Comparison of ENCODE assay signal across 8 cellular contexts in genomic region chr7:75914655-75915415, GRCh38. TPM values are rescaled to one million over a fixed set of nuclear protein-coding genes. Genes with fewer than 3 reads are reported as not detected.
DNase-seq lines count a peak whose midpoint lies in the region; ATAC-seq, FAIRE-seq and TF ChIP-seq lines count a peak whose summit lies in the region.

POR (plus strand) TSS chr7:75915155; CDS start chr7:75954002, 38,847 bp downstream.

- H3K4me1 ChIP-seq in OCI-LY1 (ENCODE audit: insufficient read depth, low read length, severe bottlenecking) (peaks cover 22% of the 10 kb centered on the region), endothelial cell of umbilical vein (ENCODE audit: control insufficient read depth, extremely low read depth, insufficient read depth, low read length) (peaks cover 8% of the 10 kb centered on the region), mononuclear cell (ENCODE audit: insufficient read depth, low read length) (peaks cover 38% of the 10 kb centered on the region)

- H2AFZ ChIP-seq in OCI-LY1 (ENCODE audit: low read length) (no peak within 1 kb of the TSS), endothelial cell of umbilical vein (ENCODE audit: low read depth, low read length) (peak within 1 kb of the TSS; percentile 99)

- H3K36me3 ChIP-seq in OCI-LY1 (ENCODE audit: insufficient read depth, low read length), result no peaks in the 10 kb centered on the region; the same call in 1 of the 2 replicates
- H3K36me3 ChIP-seq in endothelial cell of umbilical vein (ENCODE audit: control insufficient read depth in 2 of 2, extremely low read depth in 1 of 2, insufficient read depth in 2 of 2, low read length in 2 of 2), result no peaks in the 10 kb centered on the region

- peak within 1 kb of the TSS; percentile 6 for H3K27ac ChIP-seq in OCI-LY1 (ENCODE audit: low read depth, low read length, poor library complexity, severe bottlenecking)
- peak within 1 kb of the TSS; percentile 28 for H3K27ac ChIP-seq in endothelial cell of umbilical vein (ENCODE audit: insufficient read depth, low read depth, low read length)

- CTCF ChIA-PET in endothelial cell of umbilical vein (lab: Charles Lee), result interaction anchor here (0.7 to 3.6 kb wide), 4 partner anchors 28 to 106 kb away, joined by 3 to 26 read pairs (median 4); partner anchors contain the start of gene RHBDD2

- TF ChIP-seq POLR2A in endothelial cell of umbilical vein (IDR thresholded peaks at IDR 0.05; ENCODE audit: low read depth, low read length), result peak; percentile 99

- no peaks in the 10 kb centered on the region; the same call in 1 of the 2 replicates for H3K27me3 ChIP-seq in OCI-LY1 (ENCODE audit: insufficient read depth, low read length)
- no peaks in the 10 kb centered on the region for H3K27me3 ChIP-seq in endothelial cell of umbilical vein (ENCODE audit: control insufficient read depth in 2 of 2, insufficient read depth in 2 of 2, low read length in 2 of 2)
- no peaks in the 10 kb centered on the region for H3K27me3 ChIP-seq in mononuclear cell (ENCODE audit: insufficient read depth, low read length)

- H4K20me1 ChIP-seq in OCI-LY1 (ENCODE audit: insufficient read depth, low read length) (no peaks in the 10 kb centered on the region), endothelial cell of umbilical vein (replicated peaks; ENCODE audit: control insufficient read depth, extremely low read depth, insufficient read depth, low read length) (no peaks in the 10 kb centered on the region)

- POLR2A ChIA-PET in endothelial cell of umbilical vein (lab: Charles Lee), result interaction anchor here (0.5 to 1.1 kb wide), 6 partner anchors 13 to 242 kb away, joined by 3 to 5 read pairs (median 4); no protein-coding TSS in a partner anchor

- H3K9me1 ChIP-seq in endothelial cell of umbilical vein (replicated peaks; ENCODE audit: control insufficient read depth, extremely low read depth, insufficient read depth, low read length), result no peaks in the 10 kb centered on the region

- peak; percentile 87 for DNase-seq in D721Med (ENCODE audit: insufficient read length, low spot score)
- DNase-seq in HuH-7 (ENCODE audit: low spot score), result peak; percentile 80
- peak; percentile 96 for DNase-seq in activated T-cell treated with anti-CD3 and anti-CD28 coated beads for 1 hour (ENCODE audit: low read depth)
- DNase-seq in endothelial cell of umbilical vein (ENCODE audit: low read depth, low spot score), result peak; percentile 94
- peak; percentile 94 to 95 for DNase-seq in stimulated activated CD8-positive, alpha-beta memory T cell treated with anti-CD3 and anti-CD28 coated beads, Interleukin-2, amount 100 ng/mL, for 48 hours (ENCODE audit: low read depth in 2 of 2)

- H3F3A ChIP-seq in OCI-LY1 (ENCODE audit: insufficient read depth, low read length), result no peaks in the 10 kb centered on the region

- BruUV-seq in endothelial cell of umbilical vein (replicated peaks; lab: Mats Ljungman, UMichigan), result no TSS peak

- H3K4me3 ChIP-seq in OCI-LY1 (ENCODE audit: low read depth, low read length, poor library complexity, severe bottlenecking) (peak within 1 kb of the TSS; percentile 78), endothelial cell of umbilical vein (replicated peaks in 1 of 3; ENCODE audit: insufficient read depth in 1 of 3, low read depth in 1 of 3, low read length in 3 of 3) (peak within 1 kb of the TSS; percentile 69 to 85 (median 82)), mononuclear cell (ENCODE audit: low read length) (peak within 1 kb of the TSS; percentile 88)

- dilution Hi-C loops in endothelial cell of umbilical vein (cut with MboI; ENCODE audit: extremely low pct_ligation_motif_present, low sequenced_read_pairs), result no loop called here

- H3K79me2 ChIP-seq in OCI-LY1 (ENCODE audit: insufficient read depth, low read length), result peaks cover 4% of the 10 kb centered on the region; the same call in 1 of the 2 replicates
- peaks cover 10% of the 10 kb centered on the region for H3K79me2 ChIP-seq in endothelial cell of umbilical vein (ENCODE audit: control insufficient read depth, insufficient read depth, low read length)

- intact Hi-C loops in endothelial cell of umbilical vein (cut with micrococcal nuclease), result loop anchor here (1.0 to 2.0 kb wide), 2 partner anchors 36 to 80 kb away; partner anchors contain the start of genes RHBDD2 and TMEM120A

- H3K9me3 ChIP-seq in OCI-LY1 (ENCODE audit: low read length), result no peaks in the 10 kb centered on the region
- no peaks in the 10 kb centered on the region for H3K9me3 ChIP-seq in endothelial cell of umbilical vein (replicated peaks; ENCODE audit: control insufficient read depth, insufficient read depth, low read length)
- H3K9me3 ChIP-seq in mononuclear cell (ENCODE audit: low read depth, low read length), result no peaks in the 10 kb centered on the region

- H3K9me2 ChIP-seq in OCI-LY1 (ENCODE audit: low read depth, low read length), result no peaks in the 10 kb centered on the region

- ATAC-seq in GM21515 (IDR thresholded peaks at IDR 0.05; ENCODE audit: unreplicated experiment), result peak; percentile 90

- H3K9ac ChIP-seq in OCI-LY1 (ENCODE audit: low read length) (peak within 1 kb of the TSS; percentile 73), endothelial cell of umbilical vein (replicated peaks; ENCODE audit: extremely low read depth, insufficient read depth, low read length) (peak within 1 kb of the TSS; percentile 72)

- H3K4me2 ChIP-seq in OCI-LY1 (ENCODE audit: low read length) (peak within 1 kb of the TSS; percentile 90), endothelial cell of umbilical vein (ENCODE audit: insufficient read depth, low read length) (peak within 1 kb of the TSS; percentile 85)

- FAIRE-seq in D721Med (lab: Jason Lieb, UNC) (no peak), endothelial cell of umbilical vein (lab: Jason Lieb, UNC) (peak; percentile 94)

- TF ChIP-seq CTCF in D721Med (IDR thresholded peaks at IDR 0.05; ENCODE audit: insufficient read depth, missing control alignments) (no peak), OCI-LY1 (IDR thresholded peaks at IDR 0.05; ENCODE audit: low read length) (no peak), endothelial cell of umbilical vein (IDR thresholded peaks at IDR 0.05; ENCODE audit: extremely low read depth in 1 of 2, insufficient read depth in 1 of 2, low read depth in 1 of 2, low read length in 2 of 2) (no peak)

TF ChIP-seq in endothelial cell of umbilical vein, 7 proteins besides CTCF, POLR2A, EP300 and RAD21:
- TF ChIP-seq EZH2 (IDR thresholded peaks at IDR 0.05; ENCODE audit: borderline replicate concordance, low read depth, low read length, severe bottlenecking), result no peak
- peak; percentile 13 for TF ChIP-seq MYC (IDR thresholded peaks at IDR 0.05; ENCODE audit: low read depth, low read length)
- no peak for TF ChIP-seq FOS (IDR thresholded peaks at IDR 0.05; ENCODE audit: borderline replicate concordance, insufficient read depth, low read length)
- TF ChIP-seq MAX (IDR thresholded peaks at IDR 0.05; ENCODE audit: insufficient read depth, insufficient read length), result peak; percentile 53
- no peak for TF ChIP-seq GATA2 (IDR thresholded peaks at IDR 0.05; ENCODE audit: insufficient read depth, insufficient read length, low read depth, low read length)
- peak; percentile 100 for TF ChIP-seq POLR2AphosphoS5 (IDR thresholded peaks at IDR 0.05; ENCODE audit: insufficient read depth, low read depth, low read length)
- no peak for TF ChIP-seq JUN (IDR thresholded peaks at IDR 0.05; ENCODE audit: borderline replicate concordance, insufficient read depth, insufficient read length, low read depth)

RNA-seq across cellular contexts. Expression of gene POR, which starts in this region (rescaled TPM):
- total RNA-seq in endothelial cell of umbilical vein (71.9 and 73.6 TPM in 2 replicates), mononuclear cell (35.6 TPM)
- polyA plus RNA-seq in endothelial cell of umbilical vein, result 59.5 and 78.2 TPM in 2 replicates
- 27.8 and 40.3 TPM in 2 replicates for polyA plus RNA-seq in endothelial cell of umbilical vein (2011; cell fraction: cytosol; rRNA removed)
- polyA plus RNA-seq in endothelial cell of umbilical vein (2011; cell fraction: nucleus; rRNA removed), result 70.2 and 87.0 TPM in 2 replicates
- polyA plus RNA-seq in endothelial cell of umbilical vein (2012), result 31.9 and 33.9 TPM in 2 replicates
- 39.8 and 57.8 TPM in 2 replicates for polyA minus RNA-seq in endothelial cell of umbilical vein
- polyA minus RNA-seq in endothelial cell of umbilical vein (2011; cell fraction: cytosol; rRNA and poly(A)+ RNA removed), result 130 TPM
- polyA minus RNA-seq in endothelial cell of umbilical vein (2011; cell fraction: nucleus; rRNA and poly(A)+ RNA removed), result 26.9 and 55.0 TPM in 2 replicates

Comparison
In these comparisons a context has a peak if more than half of its experiments do, and no peak if none do; other contexts are left out.
1. Peak in every context shown above with its lines: DNase-seq, ATAC-seq, H3K4me3 ChIP-seq and H3K27ac ChIP-seq.